In genomic region chr3:51388286-51389029, GRCh38 we compare ENCODE assay signal across 9 cellular contexts. TPM values are rescaled to one million over a fixed set of nuclear protein-coding genes. Genes with fewer than 3 reads are reported as not detected.
DNase-seq lines count a peak whose midpoint lies in the region; ATAC-seq and TF ChIP-seq lines count a peak whose summit lies in the region.
"Had no signal": no experiment of that assay in that cellular context is flagged by ENCODE, and none has a peak within 500 bp of the region (broad histone marks: within the 10 kb centered on the region; RNA-seq: fewer than 3 reads in every experiment).

No MANE protein-coding gene starts in this region.

- TF ChIP-seq CTCF in natural killer cell (IDR thresholded peaks at IDR 0.05) (no peak), fibroblast of the aortic adventitia (IDR thresholded peaks at IDR 0.05; ENCODE audit: insufficient read depth, low read length) (peak; percentile 35), psoas muscle (IDR thresholded peaks at IDR 0.05) (no peak)

- H3K9me3 Mint-ChIP-seq in natural killer cell treated with Interleukin-12 subunit alpha and Interleukin-12 subunit beta and Interleukin-15 and Interleukin-18, amount 100 ng/mL, for 72 hours, result no peaks in the 10 kb centered on the region
- no peaks in the 10 kb centered on the region for H3K9me3 Mint-ChIP-seq in natural killer cell

- H3K4me3 Mint-ChIP-seq in natural killer cell treated with Interleukin-12 subunit alpha and Interleukin-12 subunit beta and Interleukin-15 and Interleukin-18, amount 100 ng/mL, for 72 hours, result peak overlapping the region; percentile 99
- no peak overlapping the region for H3K4me3 Mint-ChIP-seq in natural killer cell
- H3K4me3 Mint-ChIP-seq in T-helper 17 cell, result peak overlapping the region; percentile 19

- peaks cover 52 to 59% of the 10 kb centered on the region in 2 donors for H3K4me1 Mint-ChIP-seq in natural killer cell treated with Interleukin-12 subunit alpha and Interleukin-12 subunit beta and Interleukin-15 and Interleukin-18, amount 100 ng/mL, for 72 hours (ENCODE audit: low read depth in 2 of 2)
- peaks cover 46 to 57% of the 10 kb centered on the region in 2 donors for H3K4me1 Mint-ChIP-seq in natural killer cell
- H3K4me1 Mint-ChIP-seq in T-helper 17 cell, result peaks cover 42% of the 10 kb centered on the region

- intact Hi-C loops in natural killer cell (cut with micrococcal nuclease), result loop anchor here (5.0 to 10.0 kb wide), 2 partner anchors 414 to 1034 kb away; partner anchors contain the start of genes CYB561D2, NPRL2 and TMEM115
- intact Hi-C loops in psoas muscle (cut with DNase I), result loop anchor here (5.0 to 10.0 kb wide), 2 partner anchors 284 to 774 kb away; partner anchors contain the start of genes CISH (in 1 of the 2), MAPKAPK3 (in 1 of the 2) and TEX264 (in 1 of the 2)

- WGBS in psoas muscle, 3 donors, result 67 to 80% (median 74%) methylated on average over 6 of the region's 6 CpGs

- peaks cover 3 to 29% of the 10 kb centered on the region in 2 donors for H3K36me3 ChIP-seq in psoas muscle (ENCODE audit: insufficient read depth in 1 of 2, low read depth in 1 of 2)

- H3K9me3 ChIP-seq in T-helper 17 cell (ENCODE audit: control insufficient read depth, low read length, poor library complexity, severe bottlenecking), result no peaks in the 10 kb centered on the region
- no peaks in the 10 kb centered on the region for H3K9me3 ChIP-seq in psoas muscle

- H3K27ac Mint-ChIP-seq in natural killer cell treated with Interleukin-12 subunit alpha and Interleukin-12 subunit beta and Interleukin-15 and Interleukin-18, amount 100 ng/mL, for 72 hours, result peak overlapping the region in 1 of 2 donors; percentile 64
- H3K27ac Mint-ChIP-seq in natural killer cell (no peak overlapping the region), T-helper 17 cell (peak overlapping the region; percentile 99)

- H3K27me3 ChIP-seq in psoas muscle (ENCODE audit: insufficient read depth in 3 of 3, low read length in 2 of 3), result no peaks in the 10 kb centered on the region
- H3K27me3 ChIP-seq: SJSA1 had no signal

- no peak for DNase-seq in natural killer cell treated with Interleukin-12 subunit alpha and Interleukin-12 subunit beta and Interleukin-15 and Interleukin-18, amount 100 ng/mL, for 72 hours (ENCODE audit: low spot score)
- DNase-seq in natural killer cell, result no peak
- no peak for DNase-seq in T-helper 17 cell
- DNase-seq in fibroblast of the aortic adventitia (ENCODE audit: low read depth), result no peak
- no peak for DNase-seq in psoas muscle
- DNase-seq in foreskin melanocyte, result no peak
- no peak for DNase-seq in activated CD4-positive, alpha-beta T cell treated with anti-CD3 and anti-CD28 coated beads for 1 hour
- no peak for DNase-seq in HuH-7.5 (ENCODE audit: low spot score)

- no peak for ATAC-seq in natural killer cell treated with Interleukin-12 subunit alpha and Interleukin-12 subunit beta and Interleukin-15 and Interleukin-18, amount 100 ng/mL, for 72 hours
- ATAC-seq in natural killer cell (no peak), T-helper 17 cell (no peak), psoas muscle (no peak)

- peaks cover 23% of the 10 kb centered on the region for H3K36me3 Mint-ChIP-seq in natural killer cell treated with Interleukin-12 subunit alpha and Interleukin-12 subunit beta and Interleukin-15 and Interleukin-18, amount 100 ng/mL, for 72 hours
- H3K36me3 Mint-ChIP-seq in natural killer cell (no peaks in the 10 kb centered on the region), T-helper 17 cell (ENCODE audit: low read depth) (peaks cover 4% of the 10 kb centered on the region)

- H3K4me1 ChIP-seq in psoas muscle, result peaks cover 44% of the 10 kb centered on the region

- no peaks in the 10 kb centered on the region for H3K27me3 Mint-ChIP-seq in natural killer cell treated with Interleukin-12 subunit alpha and Interleukin-12 subunit beta and Interleukin-15 and Interleukin-18, amount 100 ng/mL, for 72 hours
- H3K27me3 Mint-ChIP-seq in natural killer cell (ENCODE audit: low read depth in 2 of 2) (no peaks in the 10 kb centered on the region), T-helper 17 cell (no peaks in the 10 kb centered on the region)

- no peak overlapping the region for H3K4me3 ChIP-seq in fibroblast of the aortic adventitia (ENCODE audit: low read depth, low read length)
- no peak overlapping the region for H3K4me3 ChIP-seq in psoas muscle
- H3K4me3 ChIP-seq: SJSA1 had no signal

- no peak overlapping the region for H3K27ac ChIP-seq in psoas muscle
- H3K27ac ChIP-seq: SJSA1 had no signal

RNA-seq across cellular contexts. Expression of gene RBM15B, which starts 2.6 kb away (rescaled TPM):
- total RNA-seq in natural killer cell treated with Interleukin-12 subunit alpha and Interleukin-12 subunit beta and Interleukin-15 and Interleukin-18, amount 100 ng/mL, for 72 hours, result 10 to 100 TPM; 25.7 to 36.0 TPM
- total RNA-seq in natural killer cell, result 10 to 100 TPM; 23.7 to 29.0 (median 28.6) TPM
- 10 to 100 TPM; 28.2 to 31.1 TPM for total RNA-seq in T-helper 17 cell
- 28.6 and 32.5 TPM in 2 replicates for total RNA-seq in fibroblast of the aortic adventitia (ENCODE audit: low replicate concordance)
- 10 to 100 TPM in 1 of 4 donors, 1 to 10 TPM in 3; 7.0 to 11.9 (median 9.8) TPM for total RNA-seq in psoas muscle
- 1 to 10 TPM; 4.6 to 8.8 (median 6.1) TPM for polyA plus RNA-seq in psoas muscle

RNA-seq across cellular contexts. Expression of gene MANF, which starts 3.4 kb away (rescaled TPM):
- total RNA-seq in natural killer cell treated with Interleukin-12 subunit alpha and Interleukin-12 subunit beta and Interleukin-15 and Interleukin-18, amount 100 ng/mL, for 72 hours, result 100 to 1,000 TPM; 198 to 250 TPM
- 10 to 100 TPM; 51.7 to 58.6 (median 58.3) TPM for total RNA-seq in natural killer cell
- total RNA-seq in T-helper 17 cell, result 10 to 100 TPM; 35.4 to 43.3 TPM
- total RNA-seq in fibroblast of the aortic adventitia (ENCODE audit: low replicate concordance), result 64.5 and 68.3 TPM in 2 replicates
- 10 to 100 TPM; 12.6 to 24.0 (median 19.3) TPM for total RNA-seq in psoas muscle
- 10 to 100 TPM; 17.9 to 42.4 (median 18.3) TPM for polyA plus RNA-seq in psoas muscle
